1 cellular context compared by ENCODE assay signal in the genomic region with DNA sequence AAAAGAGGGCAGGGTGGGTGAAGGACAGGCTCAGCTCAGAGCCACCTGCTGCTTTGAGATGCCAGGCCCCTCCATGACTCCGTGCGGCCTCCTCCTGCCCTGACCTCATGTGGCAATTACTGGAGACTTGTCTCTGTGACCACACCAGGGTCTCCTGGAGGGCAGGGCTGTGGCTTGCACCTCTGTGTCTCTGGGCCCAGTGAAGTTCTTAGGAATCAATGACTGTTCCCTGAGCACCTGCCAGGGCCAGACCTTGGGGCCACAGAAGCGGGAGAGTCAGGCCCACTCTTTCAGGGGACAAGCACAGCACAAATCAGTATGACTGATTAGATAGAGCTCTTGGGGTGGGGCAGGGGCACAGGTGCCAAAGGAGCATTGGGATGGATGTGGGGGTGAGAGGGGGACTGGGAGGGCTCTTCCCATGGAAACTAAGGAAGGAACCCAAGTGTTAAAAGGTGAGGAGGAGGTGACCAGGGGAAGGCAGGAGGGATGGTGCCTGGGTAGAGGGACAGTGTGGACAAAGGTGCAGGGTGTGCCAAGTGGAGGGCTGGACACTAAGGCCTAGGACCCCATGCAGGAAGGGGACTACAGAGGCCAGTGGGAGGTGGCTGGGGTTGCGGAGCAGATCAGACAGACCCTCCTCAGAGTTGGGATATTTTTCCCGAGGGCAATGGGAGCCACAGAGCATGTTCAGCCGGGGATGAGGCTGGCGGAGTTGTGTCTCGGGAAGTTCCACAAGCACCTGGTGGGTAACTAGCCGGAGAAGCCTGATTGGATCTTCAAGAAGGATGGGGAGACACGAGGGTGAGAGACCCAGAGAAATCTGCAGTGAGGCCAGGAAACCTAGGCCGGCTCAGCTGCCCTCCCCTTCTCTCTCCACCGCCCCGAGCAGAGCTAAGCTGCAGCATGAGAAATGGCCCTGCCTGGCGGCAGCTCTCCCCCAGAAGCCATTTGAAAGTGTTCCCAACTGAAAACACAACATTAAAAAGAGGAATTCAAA.
TF ChIP-seq lines count a peak whose summit lies in the region.

No MANE protein-coding gene starts in this region.

TF ChIP-seq in HepG2, 621 proteins besides CTCF, POLR2A, EP300 and RAD21:
- TF ChIP-seq SATB2 (CRISPR knock-in tag; IDR thresholded peaks at IDR 0.05) (no peak), JUN (CRISPR knock-in tag; IDR thresholded peaks at IDR 0.05) (no peak), ZMAT3 (CRISPR knock-in tag; conservative IDR thresholded peaks at IDR 0.05) (no peak), ZNF331 (CRISPR knock-in tag; IDR thresholded peaks at IDR 0.05) (no peak)
- TF ChIP-seq, protein P1, sequence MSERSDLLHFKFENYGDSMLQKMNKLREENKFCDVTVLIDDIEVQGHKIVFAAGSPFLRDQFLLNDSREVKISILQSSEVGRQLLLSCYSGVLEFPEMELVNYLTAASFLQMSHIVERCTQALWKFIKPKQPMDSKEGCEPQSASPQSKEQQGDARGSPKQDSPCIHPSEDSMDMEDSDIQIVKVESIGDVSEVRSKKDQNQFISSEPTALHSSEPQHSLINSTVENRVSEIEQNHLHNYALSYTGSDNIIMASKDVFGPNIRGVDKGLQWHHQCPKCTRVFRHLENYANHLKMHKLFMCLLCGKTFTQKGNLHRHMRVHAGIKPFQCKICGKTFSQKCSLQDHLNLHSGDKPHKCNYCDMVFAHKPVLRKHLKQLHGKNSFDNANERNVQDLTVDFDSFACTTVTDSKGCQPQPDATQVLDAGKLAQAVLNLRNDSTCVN (CRISPR knock-in tag; IDR thresholded peaks at IDR 0.05; ENCODE audit: borderline replicate concordance) = no peak
